In genomic region chr19:51593138-51593890, GRCh38 we compare ENCODE assay signal across 10 cellular contexts. TPM values are rescaled to one million over a fixed set of nuclear protein-coding genes. Genes with fewer than 3 reads are reported as not detected.
DNase-seq lines count a peak whose midpoint lies in the region; ATAC-seq, FAIRE-seq and TF ChIP-seq lines count a peak whose summit lies in the region.
"Had no signal": no experiment of that assay in that cellular context is flagged by ENCODE, and none has a peak within 500 bp of the region (broad histone marks: within the 10 kb centered on the region; RNA-seq: fewer than 3 reads in every experiment).

No MANE protein-coding gene starts in this region.

- no peaks in the 10 kb centered on the region; the same call in 1 of the 2 replicates for H3K4me1 ChIP-seq in H9 (ENCODE audit: insufficient read depth, low read length)
- H3K4me1 ChIP-seq in skeletal muscle tissue (ENCODE audit: control insufficient read depth in 3 of 3, insufficient read depth in 3 of 3, low read length in 3 of 3) = peaks cover 17 to 22% (median 18%) of the 10 kb centered on the region in 3 donors

- WGBS in H9 (ENCODE audit: extremely low coverage, insufficient read length, low lambda C conversion rate) = no CpG with 5 or more reads among the region's 10 CpGs

- no peaks in the 10 kb centered on the region for H4K20me1 ChIP-seq in H9 (ENCODE audit: control insufficient read depth, insufficient read depth, insufficient read length)
- no peaks in the 10 kb centered on the region for H4K20me1 ChIP-seq in SU-DHL-6 (ENCODE audit: low read depth, low read length)

- H3K27me3 ChIP-seq in H9 (ENCODE audit: insufficient read depth, low read length) (no peaks in the 10 kb centered on the region), SU-DHL-6 (ENCODE audit: low read length) (no peaks in the 10 kb centered on the region), skeletal muscle tissue (ENCODE audit: control insufficient read depth in 3 of 3, insufficient read depth in 3 of 3, low read length in 3 of 3) (peaks cover 3 to 10% (median 5%) of the 10 kb centered on the region in 3 donors)

- peaks cover 0 to 10% (median 4%) of the 10 kb centered on the region in 3 experiments; a peak in 5 of 7 replicates for H3K36me3 Mint-ChIP-seq in H9 (ENCODE audit: insufficient read depth in 1 of 3, low read depth in 3 of 3)

- DNase-seq in H9 (no peak), foreskin fibroblast (no peak), urothelium cell line (ENCODE audit: low spot score) (no peak), mesenteric fat pad (ENCODE audit: low spot score) (no peak)
- no peak for DNase-seq in stimulated activated CD4-positive, alpha-beta T cell treated with anti-CD3 and anti-CD28 coated beads, Interleukin-2, amount 100 ng/mL, for 24 hours
- DNase-seq: NCI-H345 had no signal

- peaks cover 20 to 26% of the 10 kb centered on the region in 2 experiments for H3K9me3 Mint-ChIP-seq in H9

- no peaks in the 10 kb centered on the region for H3F3A ChIP-seq in SU-DHL-6 (ENCODE audit: insufficient read depth)

- no peak overlapping the region for H3K27ac Mint-ChIP-seq in H9

- H2BK5ac ChIP-seq in H9 (ENCODE audit: insufficient read length, low read length) = no peak overlapping the region

- FAIRE-seq in urothelium cell line (lab: Jason Lieb, UNC) = no peak

- H3K23me2 ChIP-seq in H9 (ENCODE audit: insufficient read length, low read depth, low read length, poor library complexity, severe bottlenecking) = peaks cover 10% of the 10 kb centered on the region

- ATAC-seq in HG02852 (IDR thresholded peaks at IDR 0.05; ENCODE audit: unreplicated experiment) = no peak

- H4K8ac ChIP-seq in H9 (replicated peaks; ENCODE audit: insufficient read length, low read depth, low read length) = no peak overlapping the region

- H2BK20ac ChIP-seq in H9 (ENCODE audit: low read depth, low read length, poor library complexity, severe bottlenecking) = no peak overlapping the region

- H3K27me3 Mint-ChIP-seq in H9 (ENCODE audit: low read depth) = peaks cover 11% of the 10 kb centered on the region

- H3K4me2 ChIP-seq in H9 (ENCODE audit: insufficient read depth, insufficient read length, low read length) = peak overlapping the region; percentile 83
- peak overlapping the region; percentile 64 for H3K4me2 ChIP-seq in SU-DHL-6 (ENCODE audit: low read depth, low read length, poor library complexity, severe bottlenecking)

- no peak overlapping the region for H2AK5ac ChIP-seq in H9 (ENCODE audit: insufficient read length, low read length)

- no peaks in the 10 kb centered on the region for H3K9me2 ChIP-seq in SU-DHL-6 (replicated peaks; ENCODE audit: insufficient read depth, low read length)

- H2BK15ac ChIP-seq in H9 (ENCODE audit: low read depth, low read length) = no peak overlapping the region

- no peaks in the 10 kb centered on the region for H3K79me2 ChIP-seq in H9 (ENCODE audit: insufficient read depth, low read length)
- H3K79me2 ChIP-seq in SU-DHL-6 (ENCODE audit: insufficient read depth, low read length) = no peaks in the 10 kb centered on the region

- H2AFZ ChIP-seq in H9 (ENCODE audit: low read length) = no peak overlapping the region
- H2AFZ ChIP-seq in SU-DHL-6 (ENCODE audit: low read depth, low read length, severe bottlenecking) = peak overlapping the region; percentile 85

- H3K27ac ChIP-seq in H9 (ENCODE audit: insufficient read length, low read depth, low read length) (no peak overlapping the region), SU-DHL-6 (ENCODE audit: low read depth, low read length) (no peak overlapping the region), skeletal muscle tissue (ENCODE audit: low read depth, low read length) (no peak overlapping the region)

- H3K9ac ChIP-seq in H9 (ENCODE audit: extremely low read depth, insufficient read length, low read length) = peak overlapping the region; percentile 16
- H3K9ac ChIP-seq in SU-DHL-6 (ENCODE audit: low read length) = peak overlapping the region; percentile 64
- H3K9ac ChIP-seq in skeletal muscle tissue (ENCODE audit: low read depth in 1 of 3, low read length in 3 of 3) = peak overlapping the region; percentile 68 to 88 (median 79)

- no peak overlapping the region for H2BK120ac ChIP-seq in H9 (ENCODE audit: low read depth, low read length, poor library complexity, severe bottlenecking)

- no peak overlapping the region for H3K4ac ChIP-seq in H9 (ENCODE audit: low read depth, low read length)

- H3K18ac ChIP-seq in H9 (ENCODE audit: insufficient read length, low read depth, low read length) = no peak overlapping the region

- H3K14ac ChIP-seq in H9 (ENCODE audit: insufficient read depth, low read length) = no peak overlapping the region

- H3K4me1 Mint-ChIP-seq in H9 = peaks cover 15% of the 10 kb centered on the region in 2 experiments

- no peak overlapping the region for H3K23ac ChIP-seq in H9 (ENCODE audit: insufficient read length, low read depth, low read length)

- peaks cover under 1% of the 10 kb centered on the region for H3K9me3 ChIP-seq in H9 (ENCODE audit: control insufficient read depth, low read depth, low read length)
- peaks cover 3% of the 10 kb centered on the region; the same call in 1 of the 2 replicates for H3K9me3 ChIP-seq in SU-DHL-6 (ENCODE audit: insufficient read depth, low read length)
- H3K9me3 ChIP-seq in skeletal muscle tissue (ENCODE audit: control insufficient read depth in 3 of 3, low read length in 3 of 3) = no peaks in the 10 kb centered on the region

- H3K4me3 ChIP-seq in SU-DHL-6 (ENCODE audit: insufficient read depth, low read length, poor library complexity, severe bottlenecking) = peak overlapping the region; percentile 63
- peak overlapping the region; percentile 59 to 89 for H3K4me3 ChIP-seq in foreskin fibroblast (ENCODE audit: low read depth in 1 of 2, low read length in 2 of 2)
- peak overlapping the region; percentile 93 to 98 (median 95) for H3K4me3 ChIP-seq in skeletal muscle tissue (ENCODE audit: low read length in 3 of 3)

- TF ChIP-seq CTCF in H9 (conservative IDR thresholded peaks at IDR 0.05) = no peak
- no peak for TF ChIP-seq CTCF in SU-DHL-6 (IDR thresholded peaks at IDR 0.05; ENCODE audit: insufficient read depth, low read length, poor library complexity, severe bottlenecking)
- no peak for TF ChIP-seq CTCF in foreskin fibroblast (IDR thresholded peaks at IDR 0.05; ENCODE audit: low read depth, low read length)

- no peak overlapping the region for H3K56ac ChIP-seq in H9 (ENCODE audit: insufficient read length, low read depth, low read length)

- H2BK12ac ChIP-seq in H9 (ENCODE audit: insufficient read length, low read depth, low read length) = no peak overlapping the region

- no peak overlapping the region for H4K5ac ChIP-seq in H9 (ENCODE audit: insufficient read length, low read depth, low read length)

- no peak overlapping the region for H3T11ph ChIP-seq in H9 (ENCODE audit: low read length)

- H3K79me1 ChIP-seq in H9 (ENCODE audit: insufficient read depth, low read depth, low read length, poor library complexity, severe bottlenecking) = no peaks in the 10 kb centered on the region

- no peaks in the 10 kb centered on the region for H3K36me3 ChIP-seq in SU-DHL-6 (ENCODE audit: low read length)
- peaks cover 0 to 3% (median 0%) of the 10 kb centered on the region in 3 donors for H3K36me3 ChIP-seq in skeletal muscle tissue (ENCODE audit: control insufficient read depth in 3 of 3, insufficient read depth in 3 of 3, low read length in 3 of 3)

- H4K91ac ChIP-seq in H9 (ENCODE audit: insufficient read length, low read depth, low read length) = no peak overlapping the region

- peak overlapping the region; percentile 84 to 91 for H3K4me3 Mint-ChIP-seq in H9

RNA-seq across cellular contexts. Expression of gene ZNF175, which starts 22.2 kb away (rescaled TPM):
- total RNA-seq in H9 (2021) = 9.7 and 10.7 TPM in 2 replicates
- 3.7 TPM for total RNA-seq in skeletal muscle tissue
- total RNA-seq in mesenteric fat pad = 8.8 TPM

RNA-seq across cellular contexts. Expression of gene SIGLEC5, which starts 36.9 kb away (rescaled TPM):
- total RNA-seq in H9 (2021) = not detected in 2 replicates
- total RNA-seq in skeletal muscle tissue = 1.6 TPM
- 2.2 TPM for total RNA-seq in mesenteric fat pad
- total RNA-seq: myocyte had no signal

RNA-seq across cellular contexts. Expression of gene SIGLEC14, which starts 53.3 kb away (rescaled TPM):
- total RNA-seq in H9 (2021) (not detected in 2 replicates), skeletal muscle tissue (not detected), mesenteric fat pad (12.5 TPM)
- total RNA-seq: myocyte had no signal

Comparison
In these comparisons a context has a peak if more than half of its experiments do, and no peak if none do; other contexts are left out.
1. H3K9ac ChIP-seq: peak in every context shown above with its lines; median percentile 79 in skeletal muscle tissue; 64 in SU-DHL-6; 16 in H9.
2. RNA of gene SIGLEC14, which starts 53.3 kb away (total RNA-seq): 12.5 TPM in mesenteric fat pad (single experiment); not detected in H9 and not detected in skeletal muscle tissue (single experiment); every median in the first group is over 10 times any median in the second.
3. Peak in every context shown above with its lines, with median percentiles within 50 percentile points of each other: H3K4me3 ChIP-seq.